Comparison of ENCODE assay signal across 8 cellular contexts in the genomic region with DNA sequence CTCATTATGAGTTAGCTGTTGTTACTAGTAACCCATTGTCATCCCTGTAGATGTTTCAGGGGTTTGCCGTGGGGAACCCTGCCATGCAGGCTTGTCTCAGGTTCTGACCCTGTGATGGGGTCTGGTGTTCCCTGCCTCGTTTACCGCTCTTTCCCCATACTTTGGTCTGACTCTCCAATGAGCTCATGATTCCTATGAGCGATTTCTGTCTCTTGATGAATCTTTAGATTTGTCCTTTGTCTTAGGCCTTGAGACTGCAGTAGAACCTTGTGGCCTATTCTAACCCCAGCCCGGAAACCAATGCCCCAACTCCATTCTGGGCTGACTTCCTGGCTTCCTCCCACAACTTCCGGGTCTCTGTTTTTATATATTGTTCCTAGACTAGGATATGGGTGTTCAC. TPM values are rescaled to one million over a fixed set of nuclear protein-coding genes. Genes with fewer than 3 reads are reported as not detected.
DNase-seq lines count a peak whose midpoint lies in the region; ATAC-seq, FAIRE-seq and TF ChIP-seq lines count a peak whose summit lies in the region.

No MANE protein-coding gene starts in this region.

- BruUV-seq in K562 (replicated peaks; lab: Mats Ljungman, UMichigan), result no TSS peak

- no peaks in the 10 kb centered on the region for H3K36me3 ChIP-seq in K562 (ENCODE audit: control insufficient read depth, insufficient read depth, low read length)
- H3K36me3 ChIP-seq in GM23248 (ENCODE audit: low read depth), result no peaks in the 10 kb centered on the region

- TF ChIP-seq EP300 in K562 (IDR thresholded peaks at IDR 0.05; ENCODE audit: low read length), result no peak

- no peaks in the 10 kb centered on the region for H3K9me2 ChIP-seq in GM23248 (ENCODE audit: insufficient read depth)

- no peaks in the 10 kb centered on the region for H4K20me1 ChIP-seq in K562 (replicated peaks; ENCODE audit: control insufficient read depth, insufficient read depth, low read length)
- H4K20me1 ChIP-seq in GM23248 (ENCODE audit: insufficient read depth), result no peaks in the 10 kb centered on the region

- TF ChIP-seq CTCF in GM20000 (IDR thresholded peaks at IDR 0.05; ENCODE audit: extremely low read depth, missing control alignments) (no peak), K562 (IDR thresholded peaks at IDR 0.05 in 2 of 3, conservative IDR thresholded peaks at IDR 0.05 in 1 of 3; ENCODE audit: insufficient read depth in 2 of 3, low read depth in 1 of 3, low read length in 3 of 3) (no peak)

- ATAC-seq in K562 (no peak), GM18873 (IDR thresholded peaks at IDR 0.05; ENCODE audit: low FRiP score, unreplicated experiment) (no peak)

- CTCF ChIA-PET in K562 (lab: Yijun Ruan, JAX; ENCODE audit: low intra/inter-chr PET ratio), result no interaction called here

- in situ Hi-C loops in K562 (cut with MboI), result no loop called here
- in situ Hi-C loops in GM23248 (cut with MboI), result no loop called here

- TF ChIP-seq POLR2A in K562 (conservative IDR thresholded peaks at IDR 0.05), result no peak

- H2AFZ ChIP-seq in K562 (ENCODE audit: low read depth, low read length) (peak overlapping the region; percentile 47), GM23248 (no peak overlapping the region)

- H3K79me2 ChIP-seq in K562 (ENCODE audit: control insufficient read depth, insufficient read depth, low read length) (no peaks in the 10 kb centered on the region), GM23248 (ENCODE audit: insufficient read depth) (no peaks in the 10 kb centered on the region)

- H3K9me3 ChIP-seq in K562 (replicated peaks; ENCODE audit: control insufficient read depth, insufficient read depth, low read depth, low read length) (peaks cover 7% of the 10 kb centered on the region), GM23248 (ENCODE audit: low read depth) (no peaks in the 10 kb centered on the region)

- no peak for TF ChIP-seq RAD21 in K562 (CRISPR knock-in tag; conservative IDR thresholded peaks at IDR 0.05 in 1 of 2, IDR thresholded peaks at IDR 0.05 in 1 of 2)

- no peak overlapping the region for H3K27ac ChIP-seq in K562 (ENCODE audit: extremely low read depth, low read depth, low read length)
- H3K27ac ChIP-seq in GM23248, result no peak overlapping the region

- no peak overlapping the region for H3K9ac ChIP-seq in K562 (ENCODE audit: insufficient read depth in 1 of 2, low read depth in 2 of 2, low read length in 2 of 2)
- no peak overlapping the region for H3K9ac ChIP-seq in GM23248

- peak; percentile 24 for DNase-seq in GM20000 (ENCODE audit: low spot score)
- DNase-seq in activated CD4-positive, CD25-positive, alpha-beta regulatory T cell treated with anti-CD3 and anti-CD28 coated beads, Interleukin-2, amount 50 U/mL, for 72 hours, result peak; percentile 43
- no peak for DNase-seq in K562 (ENCODE audit: extremely low read depth in 1 of 4, low spot score in 3 of 4)
- DNase-seq in stimulated activated CD4-positive, alpha-beta T cell treated with anti-CD3 and anti-CD28 coated beads, TNF-alpha, amount 100 ng/mL, for 1 hour (ENCODE audit: low read depth in 3 of 3, low spot score in 1 of 3), result peak in 2 of 3 donors; percentile 18 to 37
- DNase-seq in GM23248, result no peak
- no peak for DNase-seq in EL
- DNase-seq in NCI-H345 (lab: John Stamatoyannopoulos, UW), result no peak

- H3K4me1 ChIP-seq in K562 (replicated peaks in 1 of 2; ENCODE audit: control insufficient read depth in 2 of 2, insufficient read depth in 2 of 2, low read length in 2 of 2) (no peaks in the 10 kb centered on the region), GM23248 (ENCODE audit: insufficient read depth) (no peaks in the 10 kb centered on the region)

- FAIRE-seq in K562 (lab: Jason Lieb, UNC), result no peak

- POLR2A ChIA-PET in K562 (lab: Yijun Ruan, JAX), result interaction anchor here (0.8 kb wide), 1 partner anchor 14 kb away, joined by 3 read pairs; no protein-coding TSS in a partner anchor

- no peaks in the 10 kb centered on the region for H3K9me1 ChIP-seq in K562 (ENCODE audit: control insufficient read depth, insufficient read depth, low read length)

- H3K27me3 ChIP-seq in K562 (ENCODE audit: control insufficient read depth in 2 of 2, insufficient read depth in 2 of 2, low read length in 2 of 2) (no peaks in the 10 kb centered on the region), GM23248 (replicated peaks; ENCODE audit: insufficient read depth) (no peaks in the 10 kb centered on the region)

- intact Hi-C loops in K562 (cut with micrococcal nuclease), result no loop called here

- 5% methylated on average over 6 of the region's 6 CpGs for WGBS in K562 (ENCODE audit: insufficient coverage, low coverage, missing lambda C conversion rate)
- WGBS in GM23248 (ENCODE audit: low coverage in 1 of 2, low lambda C conversion rate in 2 of 2, missing lambda C conversion rate in 2 of 2), 2 experiments, result 77 to 78% methylated on average over 6 of the region's 6 CpGs

- H3F3A ChIP-seq in GM23248 (ENCODE audit: insufficient read depth), result no peaks in the 10 kb centered on the region

- no peak overlapping the region for H3K4me3 ChIP-seq in K562
- H3K4me3 ChIP-seq in GM23248, result no peak overlapping the region

- H3K4me2 ChIP-seq in K562 (ENCODE audit: insufficient read depth, low read length) (no peak overlapping the region), GM23248 (ENCODE audit: unreplicated experiment) (no peak overlapping the region)

TF ChIP-seq in K562, 482 proteins besides CTCF, POLR2A, EP300 and RAD21 (continues in another document):
- TF ChIP-seq RBM15 (IDR thresholded peaks at IDR 0.05; ENCODE audit: insufficient read depth, low read length), result no peak
- no peak for TF ChIP-seq TEAD4 (IDR thresholded peaks at IDR 0.05; ENCODE audit: low read length)
- TF ChIP-seq TEAD4 (CRISPR knock-in tag; IDR thresholded peaks at IDR 0.05; ENCODE audit: borderline replicate concordance), result no peak
- no peak for TF ChIP-seq ZC3H8 (IDR thresholded peaks at IDR 0.05)
- TF ChIP-seq ZNF175 (CRISPR knock-in tag; IDR thresholded peaks at IDR 0.05; ENCODE audit: low read depth), result no peak
- no peak for TF ChIP-seq RBM17 (IDR thresholded peaks at IDR 0.05; ENCODE audit: borderline replicate concordance, low read depth, low read length)
- TF ChIP-seq E2F3 (CRISPR knock-in tag; IDR thresholded peaks at IDR 0.05), result no peak
- TF ChIP-seq, protein P1, sequence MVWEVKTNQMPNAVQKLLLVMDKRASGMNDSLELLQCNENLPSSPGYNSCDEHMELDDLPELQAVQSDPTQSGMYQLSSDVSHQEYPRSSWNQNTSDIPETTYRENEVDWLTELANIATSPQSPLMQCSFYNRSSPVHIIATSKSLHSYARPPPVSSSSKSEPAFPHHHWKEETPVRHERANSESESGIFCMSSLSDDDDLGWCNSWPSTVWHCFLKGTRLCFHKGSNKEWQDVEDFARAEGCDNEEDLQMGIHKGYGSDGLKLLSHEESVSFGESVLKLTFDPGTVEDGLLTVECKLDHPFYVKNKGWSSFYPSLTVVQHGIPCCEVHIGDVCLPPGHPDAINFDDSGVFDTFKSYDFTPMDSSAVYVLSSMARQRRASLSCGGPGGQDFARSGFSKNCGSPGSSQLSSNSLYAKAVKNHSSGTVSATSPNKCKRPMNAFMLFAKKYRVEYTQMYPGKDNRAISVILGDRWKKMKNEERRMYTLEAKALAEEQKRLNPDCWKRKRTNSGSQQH (CRISPR knock-in tag; IDR thresholded peaks at IDR 0.05), result no peak
- TF ChIP-seq ZNF41 (CRISPR knock-in tag; conservative IDR thresholded peaks at IDR 0.05), result no peak

RNA-seq across cellular contexts. Expression of a gene that starts 11.3 kb away (rescaled TPM):
- total RNA-seq in K562 (2011; cell fraction: chromatin; rRNA removed; ENCODE audit: low replicate concordance), result 115 and 218 TPM in 2 replicates
- total RNA-seq in K562 (2011; cell fraction: nucleolus; rRNA removed), result 41.1 and 55.2 TPM in 2 replicates
- 77.8 and 117 TPM in 2 replicates for total RNA-seq in K562 (2011; cell fraction: nucleoplasm; rRNA removed)
- total RNA-seq in K562 (2014; rRNA removed) (67.1 and 76.0 TPM in 2 replicates), K562 (2014; rRNA removed; fragmentation: Illumina TruSeq; extraction: Trizol) (81.0 and 96.7 TPM in 2 replicates), K562 (2015; rRNA removed; fragmentation: Illumina TruSeq; extraction: Trizol) (143 and 150 TPM in 2 replicates), K562 (2021) (59.6 and 63.9 TPM in 2 replicates)
- polyA plus RNA-seq in K562 (2011; rRNA removed) (71.8 and 77.7 TPM in 2 replicates), K562 (2014; fragmentation: Illumina TruSeq; extraction: Trizol) (116 and 125 TPM in 2 replicates), K562 (2014; fragmentation: Nextera tagmentation; extraction: Ambion mirVana) (10 to 100 TPM; 37.6 to 38.7 TPM), K562 (2014; rRNA removed) (68.7 and 79.2 TPM in 2 replicates), GM23248 (2016; fragmentation: Nextera tagmentation; extraction: Ambion mirVana) (97.4 and 101 TPM in 2 replicates)
- polyA plus RNA-seq in K562 (2011; cell fraction: cytosol; rRNA removed), result 29.0 and 29.2 TPM in 2 replicates
- polyA plus RNA-seq in K562 (2011; cell fraction: nucleus; rRNA removed), result 69.9 and 288 TPM in 2 replicates
- polyA plus RNA-seq in K562 (2012), result 56.8 and 73.8 TPM in 2 replicates
- 235 and 252 TPM in 2 replicates for polyA minus RNA-seq in K562 (2011; rRNA and poly(A)+ RNA removed)
- polyA minus RNA-seq in K562 (2011; cell fraction: cytosol; rRNA and poly(A)+ RNA removed), result 46.9 and 64.3 TPM in 2 replicates
- 69.3 and 393 TPM in 2 replicates for polyA minus RNA-seq in K562 (2011; cell fraction: nucleus; rRNA and poly(A)+ RNA removed)
- 165 and 185 TPM in 2 replicates for total RNA-seq in GM23248 (2014; rRNA removed; shearing (Covaris generic))

RNA-seq across cellular contexts. Expression of a gene that starts 24.7 kb away (rescaled TPM):
- 9.0 and 9.3 TPM in 2 replicates for total RNA-seq in K562 (2011; cell fraction: chromatin; rRNA removed; ENCODE audit: low replicate concordance)
- 4.6 and 5.3 TPM in 2 replicates for total RNA-seq in K562 (2011; cell fraction: nucleolus; rRNA removed)
- total RNA-seq in K562 (2011; cell fraction: nucleoplasm; rRNA removed), result 5.6 and 9.1 TPM in 2 replicates
- total RNA-seq in K562 (2014; rRNA removed), result 1.00 and 1.6 TPM in 2 replicates
- 0.95 and 1.9 TPM in 2 replicates for total RNA-seq in K562 (2014; rRNA removed; fragmentation: Illumina TruSeq; extraction: Trizol)
- total RNA-seq in K562 (2015; rRNA removed; fragmentation: Illumina TruSeq; extraction: Trizol), result 1.2 TPM in 2 replicates
- 1.2 and 3.0 TPM in 2 replicates for total RNA-seq in K562 (2021)
- 1.5 and 1.6 TPM in 2 replicates for polyA plus RNA-seq in K562 (2011; rRNA removed)
- 0.97 and 1.7 TPM in 2 replicates for polyA plus RNA-seq in K562 (2011; cell fraction: cytosol; rRNA removed)
- 3.0 and 3.2 TPM in 2 replicates for polyA plus RNA-seq in K562 (2011; cell fraction: nucleus; rRNA removed)
- 1.1 and 1.3 TPM in 2 replicates for polyA plus RNA-seq in K562 (2012)
- polyA plus RNA-seq in K562 (2014; fragmentation: Illumina TruSeq; extraction: Trizol), result 1.7 and 3.9 TPM in 2 replicates
- under 1 TPM; 0.32 to 0.34 TPM for polyA plus RNA-seq in K562 (2014; fragmentation: Nextera tagmentation; extraction: Ambion mirVana)
- polyA plus RNA-seq in K562 (2014; rRNA removed), result 1.7 and 2.0 TPM in 2 replicates
- 2.9 and 3.1 TPM in 2 replicates for polyA minus RNA-seq in K562 (2011; rRNA and poly(A)+ RNA removed)
- polyA minus RNA-seq in K562 (2011; cell fraction: cytosol; rRNA and poly(A)+ RNA removed), result 0.38 and 5.4 TPM in 2 replicates
- polyA minus RNA-seq in K562 (2011; cell fraction: nucleus; rRNA and poly(A)+ RNA removed), result 2.4 and 3.6 TPM in 2 replicates
- 0.22 and 0.51 TPM in 2 replicates for total RNA-seq in GM23248 (2014; rRNA removed; shearing (Covaris generic))
- 0.66 and 1.6 TPM in 2 replicates for polyA plus RNA-seq in GM23248 (2016; fragmentation: Nextera tagmentation; extraction: Ambion mirVana)

Comparison
In these comparisons a context has a peak if more than half of its experiments do, and no peak if none do; other contexts are left out.
1. DNase-seq: peak in GM20000 (single experiment), activated CD4-positive, CD25-positive, alpha-beta regulatory T cell treated with anti-CD3 and anti-CD28 coated beads, Interleukin-2, amount 50 U/mL, for 72 hours (single experiment) and stimulated activated CD4-positive, alpha-beta T cell treated with anti-CD3 and anti-CD28 coated beads, TNF-alpha, amount 100 ng/mL, for 1 hour (2 of 3); none in K562 (0 of 4), GM23248 (single experiment), EL (single experiment) and NCI-H345 (single experiment).